In the genomic region with DNA sequence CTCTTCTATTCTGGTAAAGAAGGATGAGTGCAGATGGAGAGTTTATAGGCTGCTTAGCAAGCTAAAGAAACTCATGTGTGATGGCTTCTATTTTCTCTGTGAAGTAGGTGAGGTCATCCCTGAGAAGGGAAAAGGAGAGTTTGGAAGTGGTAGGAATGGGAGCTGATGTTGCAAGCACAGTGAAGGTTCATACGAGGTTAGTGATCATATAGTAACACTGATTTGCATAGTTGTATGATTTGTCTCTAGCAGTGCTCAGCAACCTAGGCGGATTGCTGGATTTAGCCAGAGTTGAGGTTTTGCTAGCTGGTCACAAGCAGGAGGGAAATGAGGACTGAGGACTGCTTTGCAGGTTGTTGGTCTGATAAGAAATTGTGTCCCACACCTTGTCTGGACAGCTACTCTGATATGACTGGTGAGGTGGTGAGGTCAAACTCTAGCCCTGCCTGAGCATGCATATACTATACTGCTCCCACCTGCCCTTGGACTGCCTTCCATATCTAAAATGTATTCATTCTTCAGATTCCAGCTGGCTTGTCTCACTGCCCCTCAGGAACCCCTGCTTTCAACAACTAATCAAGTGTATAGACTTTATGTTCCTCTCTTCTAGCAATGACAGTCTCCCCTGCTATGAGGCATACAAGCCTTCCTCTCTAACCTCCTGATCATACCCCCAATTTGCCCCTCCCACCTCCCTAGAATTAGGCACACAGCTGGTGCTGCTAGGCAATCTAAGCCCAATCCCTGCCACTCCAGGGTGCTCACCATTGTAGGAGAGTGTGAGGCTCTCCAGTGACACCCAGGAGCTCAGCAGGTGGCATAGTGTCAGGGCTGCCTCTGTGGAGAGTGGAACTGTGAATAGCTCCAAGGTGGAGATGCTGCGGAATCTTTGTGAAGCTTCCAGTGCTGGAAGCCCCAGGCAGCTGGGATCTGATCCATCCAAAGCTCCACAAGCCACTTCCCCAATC, we compare ENCODE assay signal across 14 cellular contexts. TPM values are rescaled to one million over a fixed set of nuclear protein-coding genes. Genes with fewer than 3 reads are reported as not detected.
DNase-seq lines count a peak whose midpoint lies in the region; ATAC-seq, FAIRE-seq and TF ChIP-seq lines count a peak whose summit lies in the region.
"Had no signal": no experiment of that assay in that cellular context is flagged by ENCODE, and none has a peak within 500 bp of the region (broad histone marks: within the 10 kb centered on the region; RNA-seq: fewer than 3 reads in every experiment).

No MANE protein-coding gene starts in this region.

- no peak overlapping the region for H3K4me3 Mint-ChIP-seq in CD4-positive, alpha-beta memory T cell

- no peak overlapping the region for H2AFZ ChIP-seq in H1 (ENCODE audit: low read length)

- H3K79me2 ChIP-seq in H1 (ENCODE audit: control insufficient read depth in 1 of 2, insufficient read depth in 2 of 2, low read length in 2 of 2): no peaks in the 10 kb centered on the region

- H3K23me2 ChIP-seq in H1 (ENCODE audit: low read depth, low read length): no peaks in the 10 kb centered on the region

- H3K4me2 ChIP-seq in H1 (ENCODE audit: insufficient read depth in 1 of 2, low read depth in 2 of 2, low read length in 2 of 2): no peak overlapping the region

- no peak overlapping the region for H2BK12ac ChIP-seq in H1 (ENCODE audit: low read depth, low read length)

- no peak overlapping the region for H3K4me3 ChIP-seq in CD4-positive, alpha-beta memory T cell (ENCODE audit: low read length in 2 of 2)
- H3K4me3 ChIP-seq in H1 (ENCODE audit: extremely low read depth in 1 of 4, insufficient read depth in 2 of 4, low read depth in 3 of 4, low read length in 4 of 4): no peak overlapping the region

- no peaks in the 10 kb centered on the region for H3K79me1 ChIP-seq in H1 (ENCODE audit: low read depth, low read length)

- H3K27ac ChIP-seq in 22Rv1: 0 out of 2 replicates have a peak overlapping the region, but pooled peaks have one; percentile 4
- no peak overlapping the region for H3K27ac ChIP-seq in CD4-positive, alpha-beta memory T cell (ENCODE audit: low read depth, low read length)
- no peak overlapping the region for H3K27ac ChIP-seq in H1 (ENCODE audit: low read depth, low read length)
- H3K27ac ChIP-seq in RWPE1: no peak overlapping the region

- H3K9ac ChIP-seq in H1 (replicated peaks in 1 of 4; ENCODE audit: extremely low read depth in 1 of 4, low read depth in 3 of 4, low read length in 3 of 4): no peak overlapping the region

- POLR2A ChIA-PET in CD4-positive, alpha-beta memory T cell (lab: Charles Lee; ENCODE audit: partially characterized antibody): interaction anchor here (2.0 kb wide), 1 partner anchor 19 kb away, joined by 9 read pairs; the partner anchor contains the start of genes LRRC41 and UQCRH
- POLR2A ChIA-PET in H1 (lab: Charles Lee; ENCODE audit: partially characterized antibody) (interaction anchor here (0.5 to 33.1 kb wide), 11 partner anchors 4 to 153 kb away, joined by 3 to 689 read pairs (median 5); partner anchors contain the start of genes LRRC41, RAD54L and UQCRH), RWPE1 (lab: Yijun Ruan, JAX; ENCODE audit: low non-redundant PET) (no interaction called here)

- H2AK5ac ChIP-seq in H1 (ENCODE audit: low read depth, low read length): no peak overlapping the region

- CTCF ChIA-PET in CD4-positive, alpha-beta memory T cell (lab: Charles Lee; ENCODE audit: partially characterized antibody): interaction anchor here (2.7 kb wide), 1 partner anchor 63 kb away, joined by 13 read pairs; no protein-coding TSS in a partner anchor
- CTCF ChIA-PET in H1 (lab: Charles Lee; ENCODE audit: partially characterized antibody): interaction anchor here (0.6 to 1.6 kb wide), 11 partner anchors 9 to 96 kb away, joined by 3 to 5 read pairs (median 3); partner anchors contain the start of gene NSUN4
- CTCF ChIA-PET in RWPE1 (lab: Yijun Ruan, JAX): no interaction called here

- 85% methylated on average over 3 of the region's 3 CpGs; no CpG with 5 or more reads in 1 of the 2 experiments for WGBS in H1 (ENCODE audit: extremely low coverage in 1 of 2, insufficient coverage in 1 of 2, insufficient read length in 1 of 2, insufficient replicate concordance in 2 of 2, low coverage in 1 of 2, low lambda C conversion rate in 2 of 2, missing lambda C conversion rate in 1 of 2), 2 experiments

- H3K4ac ChIP-seq in H1 (replicated peaks; ENCODE audit: insufficient read length, low read depth, low read length): no peak overlapping the region

- no peak overlapping the region for H4K8ac ChIP-seq in H1 (ENCODE audit: extremely low read depth, insufficient read depth, low read length)

- H3K18ac ChIP-seq in H1 (ENCODE audit: extremely low read depth, low read length): no peak overlapping the region

- peaks cover 11% of the 10 kb centered on the region for H3K36me3 ChIP-seq in CD4-positive, alpha-beta memory T cell (ENCODE audit: insufficient read depth, low read length)
- H3K36me3 ChIP-seq in H1 (ENCODE audit: control insufficient read depth in 2 of 4, insufficient read depth in 4 of 4, low read length in 3 of 4): peaks cover 6 to 38% (median 15%) of the 10 kb centered on the region in 4 experiments

- ATAC-seq in GM21390 (IDR thresholded peaks at IDR 0.05; ENCODE audit: unreplicated experiment): no peak

- no peak overlapping the region for H2BK20ac ChIP-seq in H1 (ENCODE audit: low read length)

- no peak overlapping the region for H3K14ac ChIP-seq in H1 (ENCODE audit: insufficient read length)

- H3K36me3 Mint-ChIP-seq in CD4-positive, alpha-beta memory T cell: peaks cover 32 to 47% of the 10 kb centered on the region in 2 donors

- no peak overlapping the region for H2BK120ac ChIP-seq in H1 (replicated peaks; ENCODE audit: low read depth, low read length)

- H3K9me3 Mint-ChIP-seq in CD4-positive, alpha-beta memory T cell: no peaks in the 10 kb centered on the region

- no peak for TF ChIP-seq RAD21 in H1 (IDR thresholded peaks at IDR 0.05 in 1 of 2, conservative IDR thresholded peaks at IDR 0.05 in 1 of 2; ENCODE audit: low read depth in 2 of 2, low read length in 2 of 2)

- FAIRE-seq in H1 (lab: Jason Lieb, UNC) (no peak), GM19239 (lab: Jason Lieb, UNC) (no peak)

- peaks cover 0 to 1% of the 10 kb centered on the region in 2 experiments for H4K20me1 ChIP-seq in H1 (replicated peaks in 1 of 2; ENCODE audit: control insufficient read depth in 1 of 2, insufficient read depth in 2 of 2, low read length in 2 of 2)

- no peak overlapping the region for H4K91ac ChIP-seq in H1 (replicated peaks; ENCODE audit: insufficient read length, low read length)

- intact Hi-C loops in CD4-positive, alpha-beta memory T cell (cut with micrococcal nuclease): no loop called here

- 0 out of 2 replicates have a peak overlapping the region, but pooled peaks have one; percentile 32 for H2BK5ac ChIP-seq in H1 (ENCODE audit: low read depth, low read length)

- H4K5ac ChIP-seq in H1 (ENCODE audit: insufficient read length, low read depth, low read length): no peak overlapping the region

- H3K4me1 ChIP-seq in CD4-positive, alpha-beta memory T cell (ENCODE audit: insufficient read depth, low read length): no peaks in the 10 kb centered on the region
- H3K4me1 ChIP-seq in H1 (replicated peaks in 1 of 4; ENCODE audit: control insufficient read depth in 3 of 4, insufficient read depth in 4 of 4, low read length in 3 of 4): no peaks in the 10 kb centered on the region; a peak in 1 of 7 replicates

- peaks cover 4 to 14% (median 5%) of the 10 kb centered on the region in 4 donors for H3K4me1 Mint-ChIP-seq in CD4-positive, alpha-beta memory T cell

- no peak overlapping the region for H3K56ac ChIP-seq in H1 (replicated peaks; ENCODE audit: insufficient read length, low read depth, low read length)

- no peak for TF ChIP-seq EP300 in H1 (IDR thresholded peaks at IDR 0.05; ENCODE audit: borderline replicate concordance in 1 of 2, low read depth in 2 of 2, low read length in 2 of 2)

- no peak for DNase-seq in CD4-positive, alpha-beta memory T cell
- peak; percentile 24 for DNase-seq in NCI-H510A treated with DMSO at 0.1 percent for 48 hours (lab: John Stamatoyannopoulos, UW)
- DNase-seq in H1 (ENCODE audit: low read depth in 1 of 2, low spot score in 2 of 2): no peak
- no peak for DNase-seq in RWPE1 (ENCODE audit: low spot score)
- DNase-seq in activated gamma-delta T cell treated with Interleukin-2 at 50 U/mL for 16 hours: no peak
- no peak for DNase-seq in GM19239 (ENCODE audit: insufficient read length, low spot score)
- DNase-seq: activated CD4-positive, alpha-beta T cell treated with anti-CD3 and anti-CD28 coated beads for 1 hour; effector CD8-positive, alpha-beta T cell; NCI-H2227 treated with DMSO at 0.1 percent for 48 hours; posterior cingulate gyrus; SIG-M5 had no signal

- H2BK15ac ChIP-seq in H1 (ENCODE audit: low read length): no peak overlapping the region

- H3K27me3 ChIP-seq in CD4-positive, alpha-beta memory T cell (ENCODE audit: insufficient read depth, low read length): no peaks in the 10 kb centered on the region
- H3K27me3 ChIP-seq in H1 (replicated peaks in 1 of 4; ENCODE audit: control insufficient read depth in 3 of 4, extremely low read depth in 1 of 4, insufficient read depth in 3 of 4, low read length in 3 of 4): no peaks in the 10 kb centered on the region

- no peak overlapping the region for H3K23ac ChIP-seq in H1 (ENCODE audit: insufficient read length)

- TF ChIP-seq POLR2A in H1 (IDR thresholded peaks at IDR 0.05; ENCODE audit: control extremely low read depth in 1 of 2, low read depth in 2 of 2, low read length in 2 of 2): peak; percentile 24 to 37

- H3K27me3 Mint-ChIP-seq in CD4-positive, alpha-beta memory T cell: no peaks in the 10 kb centered on the region

- H3K27ac Mint-ChIP-seq in CD4-positive, alpha-beta memory T cell: peak overlapping the region in 5 of 7 donors; percentile 30 to 75 (median 61)

- TF ChIP-seq CTCF in 22Rv1 (IDR thresholded peaks at IDR 0.05): no peak
- no peak for TF ChIP-seq CTCF in H1 (IDR thresholded peaks at IDR 0.05; ENCODE audit: control extremely low read depth in 1 of 3, insufficient read depth in 1 of 3, low read depth in 1 of 3, low read length in 3 of 3)
- TF ChIP-seq CTCF in RWPE1 (conservative IDR thresholded peaks at IDR 0.05; ENCODE audit: low read depth): no peak

- no peaks in the 10 kb centered on the region for H3K9me3 ChIP-seq in CD4-positive, alpha-beta memory T cell (ENCODE audit: control insufficient read depth in 1 of 2, low read length in 2 of 2)
- H3K9me3 ChIP-seq in H1 (ENCODE audit: insufficient read depth in 2 of 2, low read depth in 1 of 2, low read length in 1 of 2): no peaks in the 10 kb centered on the region

RNA-seq across cellular contexts. Expression of gene LRRC41, which starts 18.5 kb away (rescaled TPM):
- total RNA-seq in CD4-positive, alpha-beta memory T cell: 10 to 100 TPM; 31.8 to 32.0 TPM
- polyA plus RNA-seq in CD4-positive, alpha-beta memory T cell: 10 to 100 TPM; 47.8 to 66.1 TPM
- total RNA-seq in H1 (2021; fragmentation: NEBNext Ultra II Directional; extraction: Animal tissue kit (Norgen Biotek cat#: 25700)): 36.8 and 37.2 TPM in 2 replicates
- polyA plus RNA-seq in H1 (2011; rRNA removed): 51.2 and 57.3 TPM in 2 replicates
- 36.0 TPM for polyA plus RNA-seq in H1 (2011; cell fraction: cytosol; rRNA removed)
- polyA plus RNA-seq in H1 (2011; cell fraction: nucleus; rRNA removed): 42.9 TPM
- 23.4 to 34.0 TPM (median 31.5 TPM) in 4 replicates for polyA plus RNA-seq in H1 (2012, experiment 1 of 2)
- polyA plus RNA-seq in H1 (2012, experiment 2 of 2): 46.0 TPM
- polyA plus RNA-seq in H1 (2013, experiment 1 of 2): 18.3 TPM
- polyA plus RNA-seq in H1 (2013, experiment 2 of 2): 17.6 TPM
- polyA minus RNA-seq in H1 (2011; rRNA and poly(A)+ RNA removed): 45.2 and 46.3 TPM in 2 replicates
- polyA minus RNA-seq in H1 (2011; cell fraction: cytosol; rRNA and poly(A)+ RNA removed): 26.7 TPM
- polyA minus RNA-seq in H1 (2011; cell fraction: nucleus; rRNA and poly(A)+ RNA removed): 25.9 TPM

RNA-seq across cellular contexts. Expression of gene UQCRH, which starts 18.6 kb away (rescaled TPM):
- 100 to 1,000 TPM; 123 to 128 TPM for total RNA-seq in CD4-positive, alpha-beta memory T cell
- polyA plus RNA-seq in CD4-positive, alpha-beta memory T cell: 100 to 1,000 TPM; 251 to 272 TPM
- 621 and 626 TPM in 2 replicates for total RNA-seq in H1 (2021; fragmentation: NEBNext Ultra II Directional; extraction: Animal tissue kit (Norgen Biotek cat#: 25700))
- 565 and 1,112 TPM in 2 replicates for polyA plus RNA-seq in H1 (2011; rRNA removed)
- 1,400 TPM for polyA plus RNA-seq in H1 (2011; cell fraction: cytosol; rRNA removed)
- polyA plus RNA-seq in H1 (2011; cell fraction: nucleus; rRNA removed): 92.1 TPM
- 810 to 1,275 TPM (median 1,000 TPM) in 4 replicates for polyA plus RNA-seq in H1 (2012, experiment 1 of 2)
- 709 TPM for polyA plus RNA-seq in H1 (2012, experiment 2 of 2)
- polyA plus RNA-seq in H1 (2013, experiment 1 of 2): 826 TPM
- polyA plus RNA-seq in H1 (2013, experiment 2 of 2): 891 TPM
- 77.4 and 81.2 TPM in 2 replicates for polyA minus RNA-seq in H1 (2011; rRNA and poly(A)+ RNA removed)
- 128 TPM for polyA minus RNA-seq in H1 (2011; cell fraction: cytosol; rRNA and poly(A)+ RNA removed)
- polyA minus RNA-seq in H1 (2011; cell fraction: nucleus; rRNA and poly(A)+ RNA removed): 98.4 TPM

RNA-seq across cellular contexts. Expression of gene RAD54L, which starts 37.3 kb away (rescaled TPM):
- total RNA-seq in CD4-positive, alpha-beta memory T cell: 1 to 10 TPM; 1.0 to 1.1 TPM
- polyA plus RNA-seq in CD4-positive, alpha-beta memory T cell: under 1 TPM in 1 of 2 donors, not detected in 1; 0.46 TPM
- total RNA-seq in H1 (2021; fragmentation: NEBNext Ultra II Directional; extraction: Animal tissue kit (Norgen Biotek cat#: 25700)): 47.9 and 50.3 TPM in 2 replicates
- polyA plus RNA-seq in H1 (2011; rRNA removed): 42.4 and 43.5 TPM in 2 replicates
- polyA plus RNA-seq in H1 (2011; cell fraction: cytosol; rRNA removed): 29.6 TPM
- 74.0 TPM for polyA plus RNA-seq in H1 (2011; cell fraction: nucleus; rRNA removed)
- polyA plus RNA-seq in H1 (2012, experiment 1 of 2): 35.3 to 52.0 TPM (median 47.8 TPM) in 4 replicates
- 25.3 TPM for polyA plus RNA-seq in H1 (2012, experiment 2 of 2)
- polyA plus RNA-seq in H1 (2013, experiment 1 of 2): 18.8 TPM
- polyA plus RNA-seq in H1 (2013, experiment 2 of 2): 19.3 TPM
- polyA minus RNA-seq in H1 (2011; rRNA and poly(A)+ RNA removed): 45.8 and 56.7 TPM in 2 replicates
- polyA minus RNA-seq in H1 (2011; cell fraction: cytosol; rRNA and poly(A)+ RNA removed): 32.2 TPM
- polyA minus RNA-seq in H1 (2011; cell fraction: nucleus; rRNA and poly(A)+ RNA removed): 32.2 TPM
- total RNA-seq: mesenteric fat pad had no signal

RNA-seq across cellular contexts. Expression of gene NSUN4, which starts 55.7 kb away (rescaled TPM):
- 10 to 100 TPM; 26.4 to 26.9 TPM for total RNA-seq in CD4-positive, alpha-beta memory T cell
- 10 to 100 TPM in 1 of 2 donors, 1 to 10 TPM in 1; 7.7 to 18.7 TPM for polyA plus RNA-seq in CD4-positive, alpha-beta memory T cell
- total RNA-seq in H1 (2021; fragmentation: NEBNext Ultra II Directional; extraction: Animal tissue kit (Norgen Biotek cat#: 25700)): 13.7 and 15.7 TPM in 2 replicates
- 9.7 and 12.2 TPM in 2 replicates for polyA plus RNA-seq in H1 (2011; rRNA removed)
- 14.8 TPM for polyA plus RNA-seq in H1 (2011; cell fraction: cytosol; rRNA removed)
- 19.8 TPM for polyA plus RNA-seq in H1 (2011; cell fraction: nucleus; rRNA removed)
- 10.3 to 13.3 TPM (median 11.7 TPM) in 4 replicates for polyA plus RNA-seq in H1 (2012, experiment 1 of 2)
- 7.3 TPM for polyA plus RNA-seq in H1 (2012, experiment 2 of 2)
- polyA plus RNA-seq in H1 (2013, experiment 1 of 2): 14.2 TPM
- polyA plus RNA-seq in H1 (2013, experiment 2 of 2): 14.1 TPM
- 40.3 and 52.7 TPM in 2 replicates for polyA minus RNA-seq in H1 (2011; rRNA and poly(A)+ RNA removed)
- polyA minus RNA-seq in H1 (2011; cell fraction: cytosol; rRNA and poly(A)+ RNA removed): 12.5 TPM
- 22.4 TPM for polyA minus RNA-seq in H1 (2011; cell fraction: nucleus; rRNA and poly(A)+ RNA removed)

Comparison
In these comparisons a context has a peak if more than half of its experiments do, and no peak if none do; other contexts are left out.
1. RNA of gene RAD54L, which starts 37.3 kb away (total RNA-seq): 47.9 to 50.3 TPM in H1; 1.0 to 1.1 TPM in CD4-positive, alpha-beta memory T cell; every median in the first group is over 10 times any median in the second.